ENCODE assay signal across 8 cellular contexts in the genomic region with DNA sequence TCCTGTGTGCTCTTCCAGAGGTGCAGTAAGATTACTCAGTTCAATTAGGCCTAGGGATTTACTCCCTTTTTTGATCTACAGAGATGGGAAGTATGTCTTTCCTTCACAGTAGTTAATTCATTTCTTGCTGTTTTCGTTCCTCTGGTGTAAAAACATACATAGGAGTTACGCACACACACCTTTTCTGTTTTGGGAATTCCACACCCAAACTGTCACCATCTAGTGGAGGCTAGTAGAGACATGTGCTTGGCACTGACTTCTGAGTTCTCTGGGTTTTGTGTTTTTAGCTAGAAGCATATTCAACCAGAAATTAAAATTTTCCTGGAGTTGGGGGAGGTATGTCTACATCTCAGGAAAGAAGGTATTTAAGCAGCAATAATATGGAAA. TPM values are rescaled to one million over a fixed set of nuclear protein-coding genes. Genes with fewer than 3 reads are reported as not detected.
DNase-seq lines count a peak whose midpoint lies in the region; ATAC-seq lines count a peak whose summit lies in the region.

No MANE protein-coding gene starts in this region.

- DNase-seq in DMS 273 (lab: John Stamatoyannopoulos, UW; ENCODE audit: unreplicated experiment) (peak; percentile 65), DMS 273 treated with DMSO at 0.1 percent for 48 hours (lab: John Stamatoyannopoulos, UW) (no peak), OCI-M1 (lab: John Stamatoyannopoulos, UW) (peak; percentile 63), pons (ENCODE audit: low spot score) (peak; percentile 41), activated gamma-delta T cell (lab: John Stamatoyannopoulos, UW) (no peak)
- DNase-seq in effector CD8-positive, alpha-beta T cell (lab: John Stamatoyannopoulos, UW): no peak

- peak overlapping the region; percentile 97 to 98 for H3K27ac ChIP-seq in esophagus (ENCODE audit: low read depth in 2 of 2, low read length in 1 of 2)

- H3K4me1 ChIP-seq in esophagus (ENCODE audit: control insufficient read depth in 2 of 2, insufficient read depth in 2 of 2, low read length in 1 of 2): peaks cover 0 to 8% of the 10 kb centered on the region in 2 donors

- no peaks in the 10 kb centered on the region for H3K27me3 ChIP-seq in esophagus (ENCODE audit: control insufficient read depth in 1 of 2, insufficient read depth in 2 of 2, low read length in 2 of 2)

- no peaks in the 10 kb centered on the region for H3K9me3 ChIP-seq in esophagus (ENCODE audit: control insufficient read depth in 2 of 2, insufficient read depth in 1 of 2, low read depth in 1 of 2, low read length in 1 of 2)

- 6 to 9% methylated on average over 2 of the region's 2 CpGs for WGBS in esophagus, 2 donors

- H3K4me3 ChIP-seq in esophagus (ENCODE audit: low read depth in 1 of 2, low read length in 2 of 2): peak overlapping the region; percentile 86 to 87

- no peaks in the 10 kb centered on the region for H3K36me3 ChIP-seq in esophagus (ENCODE audit: control insufficient read depth in 2 of 2, insufficient read depth in 2 of 2, low read length in 1 of 2)

- ATAC-seq in HG02973 (IDR thresholded peaks at IDR 0.05; ENCODE audit: unreplicated experiment): no peak

RNA-seq across cellular contexts. Expression of gene SUSD6, which starts 1.4 kb away (rescaled TPM):
- polyA plus RNA-seq in esophagus: 10 to 100 TPM; 16.2 to 30.3 TPM

RNA-seq across cellular contexts. Expression of gene CCDC177, which starts 38.1 kb away (rescaled TPM):
- polyA plus RNA-seq in esophagus: under 1 TPM; 0.01 to 0.04 TPM

Comparison
In these comparisons a context has a peak if more than half of its experiments do, and no peak if none do; other contexts are left out.
1. DNase-seq: peak in DMS 273 (single experiment), OCI-M1 (single experiment) and pons (single experiment); none in DMS 273 treated with DMSO at 0.1 percent for 48 hours (single experiment), activated gamma-delta T cell (single experiment) and effector CD8-positive, alpha-beta T cell (single experiment).